In the genomic region with DNA sequence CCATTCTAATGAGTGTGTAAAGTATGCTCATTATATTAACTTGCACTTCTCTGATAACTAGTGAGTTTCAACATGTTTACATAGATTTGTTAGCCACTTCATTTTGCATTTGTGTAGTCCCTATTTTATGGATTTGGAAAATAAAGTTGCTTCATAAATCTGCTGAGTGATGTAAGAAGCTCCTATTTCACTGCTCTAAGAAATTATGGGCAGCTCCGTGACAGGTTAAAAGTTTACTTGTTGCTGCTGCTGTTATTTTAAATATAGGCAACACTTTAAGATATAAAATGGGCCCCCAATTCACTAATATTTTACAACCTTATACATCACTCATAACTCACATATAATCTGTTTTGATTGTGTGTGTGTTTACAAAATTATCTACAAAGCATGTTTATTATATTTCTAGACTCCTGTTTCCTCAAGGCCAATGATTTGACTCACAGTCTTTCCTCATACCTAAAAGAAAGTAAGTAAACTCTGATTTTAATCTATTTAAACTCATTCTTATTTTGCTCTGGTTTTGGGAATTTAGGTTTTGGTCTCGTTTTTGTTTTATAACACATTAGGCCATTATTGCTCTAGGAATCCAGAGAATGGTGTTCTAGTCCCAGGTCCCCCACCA, we compare ENCODE assay signal across 28 cellular contexts.
"Had no signal": no experiment of that assay in that cellular context is flagged by ENCODE, and none has a peak within 500 bp of the region (broad histone marks: within the 10 kb centered on the region; RNA-seq: fewer than 3 reads in every experiment).

No MANE protein-coding gene starts in this region.

- H3K27ac ChIP-seq: epithelial cell of prostate, foreskin keratinocyte, gastroesophageal sphincter, hepatocyte, left lung, neutrophil, pancreas, right lobe of liver, testis, transverse colon, upper lobe of right lung, vagina had no signal

- H3K9me3 ChIP-seq: gastroesophageal sphincter, heart left ventricle, left lung, mucosa of descending colon, neutrophil, pancreas, right lobe of liver, testis, transverse colon, upper lobe of right lung, vagina had no signal

- H3K4me3 ChIP-seq: gastroesophageal sphincter, heart left ventricle, hepatocyte, left lung, mucosa of descending colon, pancreas, right lobe of liver, testis, transverse colon, upper lobe of right lung, vagina had no signal

- H3K36me3 ChIP-seq: gastroesophageal sphincter, heart left ventricle, neutrophil, pancreas, right lobe of liver, transverse colon, upper lobe of right lung, vagina had no signal

- DNase-seq: effector CD8-positive, alpha-beta T cell; endodermal cell; foreskin keratinocyte; heart left ventricle; left cardiac atrium; left lung; mesenchymal stem cell; mucosa of descending colon; naive B cell; pancreas; right lobe of liver; small intestine; stimulated activated CD4-positive, alpha-beta T cell treated with anti-CD3 and anti-CD28 coated beads, Interleukin-2, amount 100 ng/mL, for 24 hours; stimulated activated CD4-positive, alpha-beta T cell treated with anti-CD3 and anti-CD28 coated beads, Interleukin-4, amount 100 ng/mL, for 4 hours; stimulated activated naive CD8-positive, alpha-beta T cell treated with anti-CD3 and anti-CD28 coated beads, Interleukin-15, Interleukin-2, amounts not matched to agents 100 U/mL and 50 U/mL, for 24 hours; substantia nigra; testis; transverse colon; upper lobe of right lung had no signal

- H3K27me3 ChIP-seq: foreskin keratinocyte, gastroesophageal sphincter, heart left ventricle, hepatocyte, left lung, neutrophil, pancreas, right lobe of liver, testis, transverse colon, upper lobe of right lung, vagina had no signal

- FAIRE-seq: islet of Langerhans, pancreas, small intestine had no signal

- ATAC-seq: esophagus mucosa; foreskin keratinocyte; gastroesophageal sphincter; heart left ventricle; left cardiac atrium; left lung; mucosa of descending colon; natural killer cell treated with Interleukin-12 subunit alpha and Interleukin-12 subunit beta and Interleukin-15 and Interleukin-18, amount 100 ng/mL, for 72 hours; pancreas; right lobe of liver; stimulated activated memory B cell treated with anti-CD40 and anti-IgM and Interleukin-4, amounts not matched to agents 10 μg/mL and 1 μg/mL and 100 μg/mL, for 72 hours; stimulated activated naive CD8-positive, alpha-beta T cell treated with anti-CD3 and anti-CD28 coated beads, Interleukin-15, Interleukin-2, amounts not matched to agents 100 U/mL and 50 U/mL, for 24 hours; upper lobe of right lung had no signal

- H3K4me1 ChIP-seq: foreskin keratinocyte, left lung, pancreas, right lobe of liver, transverse colon, upper lobe of right lung, vagina had no signal
